11 cellular contexts compared by ENCODE assay signal in the genomic region with DNA sequence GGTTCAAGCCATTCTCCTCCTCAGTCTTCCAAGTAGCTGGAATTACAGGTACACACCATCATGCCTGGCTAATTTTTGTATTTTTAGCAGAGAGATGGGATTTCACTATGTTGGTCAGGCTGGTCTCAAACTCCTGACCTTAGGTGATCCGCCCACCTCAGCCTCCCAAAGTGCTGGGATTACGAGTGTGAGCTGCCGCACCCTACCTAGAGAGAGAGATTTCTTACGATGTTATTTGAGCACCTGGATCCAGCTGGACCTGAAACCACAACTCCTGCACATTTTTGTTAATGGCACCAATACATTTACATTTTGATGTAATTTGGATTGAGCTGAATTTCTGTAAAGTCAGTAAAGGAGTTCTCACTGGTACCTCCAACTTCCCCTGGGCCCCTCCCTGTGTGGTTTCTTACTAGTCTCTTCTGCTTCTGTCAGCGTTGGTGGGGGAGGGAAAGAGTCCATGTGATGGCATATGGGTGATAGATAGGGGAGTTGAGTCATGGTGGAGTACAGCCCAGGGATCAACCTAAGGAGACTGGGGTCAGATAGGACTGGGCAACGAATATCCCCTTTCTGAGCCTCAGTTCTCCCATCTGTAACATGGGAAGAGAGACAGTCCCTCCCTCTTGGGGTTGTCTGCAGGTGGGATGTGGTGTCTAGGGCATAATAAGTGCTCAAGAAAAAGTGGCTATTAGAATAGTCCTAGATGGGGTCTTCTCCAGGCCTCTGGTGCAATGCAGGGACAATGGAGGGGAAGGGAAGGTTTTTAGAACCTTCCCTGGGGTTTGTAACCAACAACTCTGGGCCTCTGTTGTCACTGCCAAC.
DNase-seq lines count a peak whose midpoint lies in the region; ATAC-seq lines count a peak whose summit lies in the region.
"Had no signal": no experiment of that assay in that cellular context is flagged by ENCODE, and none has a peak within 500 bp of the region (broad histone marks: within the 10 kb centered on the region; RNA-seq: fewer than 3 reads in every experiment).

No MANE protein-coding gene starts in this region.

- intact Hi-C loops in dendritic cell treated with granulocyte-macrophage colony-stimulating factor and Interleukin-4, amounts not matched to agents 40 ng/mL and 50 ng/mL, for 4 days (cut with micrococcal nuclease), result no loop called here

- DNase-seq in activated T-cell treated with anti-CD3 and anti-CD28 coated beads, Interleukin-2, amount 50 U/mL, for 24 hours, result no peak
- DNase-seq in activated T-cell treated with anti-CD3 and anti-CD28 coated beads, Interleukin-2, amount 50 U/mL, for 1 hour, result no peak
- DNase-seq in OCI-M1 (lab: John Stamatoyannopoulos, UW) (peak; percentile 79), NCI-H510A treated with DMSO at 0.1 percent for 48 hours (lab: John Stamatoyannopoulos, UW) (no peak)
- DNase-seq in stimulated activated naive CD8-positive, alpha-beta T cell treated with anti-CD3 and anti-CD28 coated beads, Interleukin-15, Interleukin-2, amounts not matched to agents 100 U/mL and 50 U/mL, for 24 hours, result peak; percentile 52
- DNase-seq in activated CD8-positive, alpha-beta memory T cell treated with anti-CD3 and anti-CD28 coated beads, Interleukin-2, amount 50 U/mL, for 4 hours, result no peak
- DNase-seq: H9, NCI-H446, stomach had no signal

- H3K4me1 Mint-ChIP-seq in activated T-cell treated with anti-CD3 and anti-CD28 coated beads, Interleukin-2, amount 50 U/mL, for 24 hours (ENCODE audit: low read depth), result peaks cover 31% of the 10 kb centered on the region
- peaks cover 39% of the 10 kb centered on the region for H3K4me1 Mint-ChIP-seq in dendritic cell treated with granulocyte-macrophage colony-stimulating factor and Interleukin-4, amounts not matched to agents 40 ng/mL and 50 ng/mL, for 4 days (ENCODE audit: low read depth)

- peak; percentile 64 for ATAC-seq in stimulated activated naive CD8-positive, alpha-beta T cell treated with anti-CD3 and anti-CD28 coated beads, Interleukin-15, Interleukin-2, amounts not matched to agents 100 U/mL and 50 U/mL, for 24 hours
- ATAC-seq in HG03520 (IDR thresholded peaks at IDR 0.05; ENCODE audit: unreplicated experiment), result no peak

- H3K4me3 Mint-ChIP-seq in activated T-cell treated with anti-CD3 and anti-CD28 coated beads, Interleukin-2, amount 50 U/mL, for 24 hours, result peak overlapping the region; percentile 4
- peak overlapping the region; percentile 28 for H3K4me3 Mint-ChIP-seq in dendritic cell treated with granulocyte-macrophage colony-stimulating factor and Interleukin-4, amounts not matched to agents 40 ng/mL and 50 ng/mL, for 4 days
- H3K4me3 Mint-ChIP-seq: H9 had no signal

- no peaks in the 10 kb centered on the region for H3K36me3 Mint-ChIP-seq in activated T-cell treated with anti-CD3 and anti-CD28 coated beads, Interleukin-2, amount 50 U/mL, for 24 hours (ENCODE audit: low read depth)
- no peaks in the 10 kb centered on the region for H3K36me3 Mint-ChIP-seq in dendritic cell treated with granulocyte-macrophage colony-stimulating factor and Interleukin-4, amounts not matched to agents 40 ng/mL and 50 ng/mL, for 4 days (ENCODE audit: low read depth)

- no peaks in the 10 kb centered on the region for H3K9me3 Mint-ChIP-seq in activated T-cell treated with anti-CD3 and anti-CD28 coated beads, Interleukin-2, amount 50 U/mL, for 24 hours
- no peaks in the 10 kb centered on the region for H3K9me3 Mint-ChIP-seq in dendritic cell treated with granulocyte-macrophage colony-stimulating factor and Interleukin-4, amounts not matched to agents 40 ng/mL and 50 ng/mL, for 4 days
- H3K9me3 Mint-ChIP-seq: H9 had no signal

- no peaks in the 10 kb centered on the region for H3K27me3 Mint-ChIP-seq in activated T-cell treated with anti-CD3 and anti-CD28 coated beads, Interleukin-2, amount 50 U/mL, for 24 hours
- H3K27me3 Mint-ChIP-seq in dendritic cell treated with granulocyte-macrophage colony-stimulating factor and Interleukin-4, amounts not matched to agents 40 ng/mL and 50 ng/mL, for 4 days, result peaks cover 2% of the 10 kb centered on the region

- peak overlapping the region; percentile 67 for H3K27ac Mint-ChIP-seq in activated T-cell treated with anti-CD3 and anti-CD28 coated beads, Interleukin-2, amount 50 U/mL, for 24 hours
- peak overlapping the region; percentile 83 for H3K27ac Mint-ChIP-seq in dendritic cell treated with granulocyte-macrophage colony-stimulating factor and Interleukin-4, amounts not matched to agents 40 ng/mL and 50 ng/mL, for 4 days

Comparison
In these comparisons a context has a peak if more than half of its experiments do, and no peak if none do; other contexts are left out.
1. DNase-seq: peak in OCI-M1 (single experiment) and stimulated activated naive CD8-positive, alpha-beta T cell treated with anti-CD3 and anti-CD28 coated beads, Interleukin-15, Interleukin-2, amounts not matched to agents 100 U/mL and 50 U/mL, for 24 hours (single experiment); none in activated T-cell treated with anti-CD3 and anti-CD28 coated beads, Interleukin-2, amount 50 U/mL, for 24 hours (single experiment), activated T-cell treated with anti-CD3 and anti-CD28 coated beads, Interleukin-2, amount 50 U/mL, for 1 hour (single experiment), activated CD8-positive, alpha-beta memory T cell treated with anti-CD3 and anti-CD28 coated beads, Interleukin-2, amount 50 U/mL, for 4 hours (single experiment) and NCI-H510A treated with DMSO at 0.1 percent for 48 hours (single experiment).